Comparison of ENCODE assay signal across 11 cellular contexts in genomic region chr11:108906329-108906728, GRCh38.
A peak's percentile ranks its signal among the peaks of the same experiment; 100 is the strongest.
DNase-seq lines count a peak whose midpoint lies in the region; ATAC-seq, FAIRE-seq and TF ChIP-seq lines count a peak whose summit lies in the region.
"Had no signal": no experiment of that assay in that cellular context is flagged by ENCODE, and none has a peak within 500 bp of the region (broad histone marks: within the 10 kb centered on the region; RNA-seq: fewer than 3 reads in every experiment).

No MANE protein-coding gene starts in this region.

- FAIRE-seq in bronchial epithelial cell (lab: Jason Lieb, UNC) = no peak

- TF ChIP-seq CTCF in bronchial epithelial cell (IDR thresholded peaks at IDR 0.05; ENCODE audit: insufficient read depth, low read length, severe bottlenecking) = no peak
- no peak for TF ChIP-seq CTCF in GM13977 (IDR thresholded peaks at IDR 0.05; ENCODE audit: extremely low read depth, insufficient read depth, missing control alignments)

- in situ Hi-C loops in GM13977 (cut with MboI; ENCODE audit: low pct_unique_long_range_greater_than_20kb, low sequenced_read_pairs, unreplicated experiment) = no loop called here

- no peaks in the 10 kb centered on the region for H3K36me3 ChIP-seq in bronchial epithelial cell (ENCODE audit: control insufficient read depth, insufficient read depth, low read length)
- H3K36me3 ChIP-seq: esophagus squamous epithelium had no signal

- ATAC-seq in GM18858 (IDR thresholded peaks at IDR 0.05; ENCODE audit: unreplicated experiment) (no peak), HG03354 (IDR thresholded peaks at IDR 0.05; ENCODE audit: poor library complexity, severe bottlenecking, unreplicated experiment) (no peak)
- ATAC-seq: T-helper 17 cell had no signal

- peak; percentile 18 for DNase-seq in AG08396 (ENCODE audit: low spot score)
- peak; percentile 93 for DNase-seq in M059J (ENCODE audit: low read depth)
- peak; percentile 77 for DNase-seq in bronchial epithelial cell (ENCODE audit: low read depth)
- peak; percentile 34 for DNase-seq in left kidney (ENCODE audit: low read depth, low spot score)
- DNase-seq in GM13977 (ENCODE audit: low spot score) = no peak
- DNase-seq in DMS153 treated with DMSO at 0.1 percent for 48 hours (lab: John Stamatoyannopoulos, UW; ENCODE audit: unreplicated experiment) = no peak
- DNase-seq: esophagus squamous epithelium; stimulated activated CD8-positive, alpha-beta memory T cell treated with anti-CD3 and anti-CD28 coated beads, Interleukin-4, amount 100 ng/mL, for 48 hours; T-helper 17 cell had no signal

- no peaks in the 10 kb centered on the region for H3K27me3 ChIP-seq in bronchial epithelial cell (ENCODE audit: control insufficient read depth, insufficient read depth, low read length)
- H3K27me3 ChIP-seq: esophagus squamous epithelium had no signal

- H3K4me3 ChIP-seq in bronchial epithelial cell (ENCODE audit: low read depth, low read length) = no peak overlapping the region
- H3K4me3 ChIP-seq: esophagus squamous epithelium had no signal

Comparison
In these comparisons a context has a peak if more than half of its experiments do, and no peak if none do; other contexts are left out.
1. DNase-seq: peak in AG08396 (single experiment), M059J (single experiment), bronchial epithelial cell (single experiment) and left kidney (single experiment); none in GM13977 (single experiment) and DMS153 treated with DMSO at 0.1 percent for 48 hours (single experiment).